10 cellular contexts compared by ENCODE assay signal in genomic region chr17:50273654-50274040, GRCh38. TPM values are rescaled to one million over a fixed set of nuclear protein-coding genes. Genes with fewer than 3 reads are reported as not detected.
DNase-seq lines count a peak whose midpoint lies in the region; ATAC-seq and TF ChIP-seq lines count a peak whose summit lies in the region.
"Had no signal": no experiment of that assay in that cellular context is flagged by ENCODE, and none has a peak within 500 bp of the region (broad histone marks: within the 10 kb centered on the region; RNA-seq: fewer than 3 reads in every experiment).

No MANE protein-coding gene starts in this region.

- no peaks in the 10 kb centered on the region for H3K9me3 ChIP-seq in right lobe of liver
- H3K9me3 ChIP-seq in tibial nerve = no peaks in the 10 kb centered on the region

- H3K27me3 ChIP-seq in right lobe of liver = no peaks in the 10 kb centered on the region
- peaks cover 0 to 6% of the 10 kb centered on the region in 2 donors for H3K27me3 ChIP-seq in tibial nerve

- 26% methylated on average over 4 of the region's 8 CpGs for WGBS in right lobe of liver (ENCODE audit: insufficient coverage, low coverage, low lambda C conversion rate, missing lambda C conversion rate)
- 75% methylated on average over 8 of the region's 8 CpGs for WGBS in tibial nerve, 2 donors

- TF ChIP-seq POLR2A in right lobe of liver (IDR thresholded peaks at IDR 0.05) (no peak), tibial nerve (IDR thresholded peaks at IDR 0.05) (no peak)

- H3K4me3 ChIP-seq in astrocyte of the cerebellum (ENCODE audit: low read depth, low read length) = peak overlapping the region; percentile 46
- peak overlapping the region; percentile 40 to 60 (median 59) for H3K4me3 ChIP-seq in right lobe of liver
- H3K4me3 ChIP-seq in tibial nerve = peak overlapping the region in 1 of 4 donors; percentile 62

- H3K4me1 ChIP-seq in right lobe of liver = peaks cover 0 to 32% (median 3%) of the 10 kb centered on the region in 4 donors
- H3K4me1 ChIP-seq in tibial nerve = peaks cover 0 to 52% (median 17%) of the 10 kb centered on the region in 4 donors

- DNase-seq in activated effector memory CD4-positive, alpha-beta T cell treated with anti-CD3 and anti-CD28 coated beads, Interleukin-2, amount 50 U/mL, for 16 hours = peak; percentile 46
- no peak for DNase-seq in activated effector memory CD4-positive, alpha-beta T cell treated with Interleukin-2 at 50 U/mL for 16 hours
- no peak for DNase-seq in astrocyte of the cerebellum (ENCODE audit: low read depth)
- peak in 1 of 3 donors; percentile 53 for DNase-seq in right lobe of liver
- DNase-seq in tibial nerve (ENCODE audit: low spot score in 2 of 2) = no peak
- DNase-seq in H4 (ENCODE audit: low spot score) = no peak
- DNase-seq in activated CD4-positive, alpha-beta T cell treated with anti-CD3 and anti-CD28 coated beads for 4 hours = no peak
- DNase-seq: NCI-H1092 had no signal

- no peak for TF ChIP-seq CTCF in astrocyte of the cerebellum (IDR thresholded peaks at IDR 0.05; ENCODE audit: low read depth, low read length, missing control alignments)
- no peak for TF ChIP-seq CTCF in right lobe of liver (IDR thresholded peaks at IDR 0.05)
- no peak for TF ChIP-seq CTCF in tibial nerve (IDR thresholded peaks at IDR 0.05)

- no peak for TF ChIP-seq EP300 in tibial nerve (IDR thresholded peaks at IDR 0.05)

- H3K27ac ChIP-seq in right lobe of liver (peak overlapping the region in 1 of 3 donors; percentile 14), tibial nerve (peak overlapping the region; percentile 81 to 92 (median 87))

- in situ Hi-C loops in astrocyte of the cerebellum (cut with HindIII; ENCODE audit: low sequenced_read_pairs) = no loop called here

- no peaks in the 10 kb centered on the region for H3K36me3 ChIP-seq in right lobe of liver
- H3K36me3 ChIP-seq in tibial nerve = no peaks in the 10 kb centered on the region

- intact Hi-C loops in right lobe of liver (cut with DNase I) = loop anchor here in 1 of 2 donors (5.0 kb wide), 1 partner anchor 71 kb away; the partner anchor contains the start of gene COL1A1

- peak in 1 of 4 donors; percentile 0 for ATAC-seq in right lobe of liver
- no peak for ATAC-seq in GM21737 (IDR thresholded peaks at IDR 0.05; ENCODE audit: unreplicated experiment)

RNA-seq across cellular contexts. Expression of gene TMEM92, which starts 0.6 kb away (rescaled TPM):
- total RNA-seq in right lobe of liver (10 to 100 TPM in 1 of 6 experiments, 1 to 10 TPM in 5; 1.5 to 20.0 (median 8.7) TPM), tibial nerve (under 1 TPM in 2 of 4 donors, not detected in 2; 0.44 to 0.59 TPM)
- 5.6 and 7.4 TPM in 2 replicates for total RNA-seq in H4 (2014; rRNA removed; shearing (Covaris generic))
- total RNA-seq: skeletal muscle tissue had no signal
